8 cellular contexts compared by ENCODE assay signal in the genomic region with DNA sequence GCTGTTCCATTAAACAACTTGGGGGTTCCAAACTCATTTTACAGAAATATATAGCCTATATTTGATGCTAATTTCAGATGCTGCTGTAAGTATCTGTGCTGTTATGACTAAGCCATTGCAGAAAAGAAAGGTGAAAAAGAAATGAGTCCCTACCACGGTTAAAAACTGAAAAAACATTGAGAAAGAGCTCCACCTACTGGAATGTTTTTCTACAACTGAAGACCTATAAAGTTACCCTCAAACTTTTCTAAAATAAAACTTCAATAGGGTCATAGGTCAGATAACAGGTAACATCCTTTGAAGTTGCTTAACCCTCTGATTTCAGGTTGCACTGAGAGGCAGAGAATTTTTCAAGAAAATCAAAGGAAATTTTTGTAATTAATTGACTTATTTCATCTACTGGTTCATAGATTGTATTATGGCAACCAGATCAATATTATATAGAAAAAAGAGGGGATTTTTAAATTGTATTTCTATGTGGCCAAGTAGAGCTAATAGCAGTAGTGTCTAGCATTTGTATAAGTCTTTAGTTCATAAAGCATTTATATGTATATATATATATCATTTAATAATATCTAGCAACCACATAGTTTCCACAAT.
DNase-seq lines count a peak whose midpoint lies in the region; ATAC-seq and TF ChIP-seq lines count a peak whose summit lies in the region.

No MANE protein-coding gene starts in this region.

- H3K27ac ChIP-seq in esophagus muscularis mucosa (replicated peaks in 1 of 4) = no peak overlapping the region
- no peak overlapping the region for H3K27ac ChIP-seq in tibial nerve

- peak; percentile 62 for ATAC-seq in HG02970 (IDR thresholded peaks at IDR 0.05; ENCODE audit: low FRiP score, unreplicated experiment)

- POLR2A ChIA-PET in activated CD4-positive, alpha-beta memory T cell treated with anti-CD3 and anti-CD28 coated beads, Interleukin-2, amount 10 ng/mL, durations not matched to agents 7 days and 5 days (lab: Charles Lee) = no interaction called here

- H3K27me3 ChIP-seq in esophagus muscularis mucosa (no peaks in the 10 kb centered on the region), tibial nerve (no peaks in the 10 kb centered on the region)

- TF ChIP-seq CTCF in esophagus muscularis mucosa (IDR thresholded peaks at IDR 0.05) (peak in 2 of 3 experiments; percentile 44 to 52), tibial nerve (IDR thresholded peaks at IDR 0.05) (peak in 3 of 5 experiments; percentile 10 to 29 (median 23))

- intact Hi-C loops in esophagus muscularis mucosa (cut with DNase I) = no loop called here

- H3K4me1 Mint-ChIP-seq in activated CD4-positive, alpha-beta memory T cell treated with anti-CD3 and anti-CD28 coated beads, Interleukin-2, amount 10 ng/mL, durations not matched to agents 7 days and 5 days = no peaks in the 10 kb centered on the region

- TF ChIP-seq EP300 in esophagus muscularis mucosa (IDR thresholded peaks at IDR 0.05) (no peak), tibial nerve (IDR thresholded peaks at IDR 0.05) (no peak)

- H3K4me1 ChIP-seq in esophagus muscularis mucosa = no peaks in the 10 kb centered on the region
- H3K4me1 ChIP-seq in tibial nerve = no peaks in the 10 kb centered on the region

- no peak overlapping the region for H3K27ac Mint-ChIP-seq in activated CD4-positive, alpha-beta memory T cell treated with anti-CD3 and anti-CD28 coated beads, Interleukin-2, amount 10 ng/mL, durations not matched to agents 7 days and 5 days

- no peaks in the 10 kb centered on the region for H3K9me3 Mint-ChIP-seq in activated CD4-positive, alpha-beta memory T cell treated with anti-CD3 and anti-CD28 coated beads, Interleukin-2, amount 10 ng/mL, durations not matched to agents 7 days and 5 days

- H3K9me3 ChIP-seq in esophagus muscularis mucosa = no peaks in the 10 kb centered on the region
- no peaks in the 10 kb centered on the region for H3K9me3 ChIP-seq in tibial nerve

- no peaks in the 10 kb centered on the region for H3K36me3 Mint-ChIP-seq in activated CD4-positive, alpha-beta memory T cell treated with anti-CD3 and anti-CD28 coated beads, Interleukin-2, amount 10 ng/mL, durations not matched to agents 7 days and 5 days (ENCODE audit: low read depth)

- no peaks in the 10 kb centered on the region for H3K27me3 Mint-ChIP-seq in activated CD4-positive, alpha-beta memory T cell treated with anti-CD3 and anti-CD28 coated beads, Interleukin-2, amount 10 ng/mL, durations not matched to agents 7 days and 5 days

- no peak overlapping the region for H3K4me3 ChIP-seq in esophagus muscularis mucosa
- no peak overlapping the region for H3K4me3 ChIP-seq in tibial nerve

- no peaks in the 10 kb centered on the region for H3K36me3 ChIP-seq in esophagus muscularis mucosa
- H3K36me3 ChIP-seq in tibial nerve = no peaks in the 10 kb centered on the region

- TF ChIP-seq POLR2A in esophagus muscularis mucosa (IDR thresholded peaks at IDR 0.05; ENCODE audit: low read depth) = no peak
- no peak for TF ChIP-seq POLR2A in tibial nerve (IDR thresholded peaks at IDR 0.05)

- DNase-seq in SIG-M5 treated with dmso at 0.1 percent for 504 hours (lab: John Stamatoyannopoulos, UW; ENCODE audit: unreplicated experiment) = peak; percentile 19
- no peak for DNase-seq in SIG-M5 (lab: John Stamatoyannopoulos, UW)
- DNase-seq in NCI-H526 (lab: John Stamatoyannopoulos, UW) = peak; percentile 20 to 70
- no peak for DNase-seq in esophagus muscularis mucosa (ENCODE audit: extremely low spot score)
- no peak for DNase-seq in tibial nerve (ENCODE audit: low spot score in 2 of 2)
- no peak for DNase-seq in activated CD4-positive, alpha-beta memory T cell treated with anti-CD3 and anti-CD28 coated beads, Interleukin-2, amount 10 ng/mL, durations not matched to agents 7 days and 5 days
- DNase-seq in globus pallidus (ENCODE audit: low spot score) = no peak

- CTCF ChIA-PET in activated CD4-positive, alpha-beta memory T cell treated with anti-CD3 and anti-CD28 coated beads, Interleukin-2, amount 10 ng/mL, durations not matched to agents 7 days and 5 days (lab: Charles Lee) = interaction anchor here (1.2 to 1.4 kb wide), 3 partner anchors 10 to 191 kb away, joined by 3 to 5 read pairs (median 3); no protein-coding TSS in a partner anchor

- H3K4me3 Mint-ChIP-seq in activated CD4-positive, alpha-beta memory T cell treated with anti-CD3 and anti-CD28 coated beads, Interleukin-2, amount 10 ng/mL, durations not matched to agents 7 days and 5 days = no peak overlapping the region

- 0% methylated on average over 1 of the region's 1 CpG for WGBS in esophagus muscularis mucosa
- WGBS in tibial nerve, 2 donors = 0 to 6% methylated on average over 1 of the region's 1 CpG

Comparison
In these comparisons a context has a peak if more than half of its experiments do, and no peak if none do; other contexts are left out.
1. DNase-seq: peak in SIG-M5 treated with dmso at 0.1 percent for 504 hours (single experiment) and NCI-H526 (2 of 2); none in SIG-M5 (single experiment), esophagus muscularis mucosa (single experiment), tibial nerve (0 of 2), activated CD4-positive, alpha-beta memory T cell treated with anti-CD3 and anti-CD28 coated beads, Interleukin-2, amount 10 ng/mL, durations not matched to agents 7 days and 5 days (single experiment) and globus pallidus (single experiment).